In the genomic region with DNA sequence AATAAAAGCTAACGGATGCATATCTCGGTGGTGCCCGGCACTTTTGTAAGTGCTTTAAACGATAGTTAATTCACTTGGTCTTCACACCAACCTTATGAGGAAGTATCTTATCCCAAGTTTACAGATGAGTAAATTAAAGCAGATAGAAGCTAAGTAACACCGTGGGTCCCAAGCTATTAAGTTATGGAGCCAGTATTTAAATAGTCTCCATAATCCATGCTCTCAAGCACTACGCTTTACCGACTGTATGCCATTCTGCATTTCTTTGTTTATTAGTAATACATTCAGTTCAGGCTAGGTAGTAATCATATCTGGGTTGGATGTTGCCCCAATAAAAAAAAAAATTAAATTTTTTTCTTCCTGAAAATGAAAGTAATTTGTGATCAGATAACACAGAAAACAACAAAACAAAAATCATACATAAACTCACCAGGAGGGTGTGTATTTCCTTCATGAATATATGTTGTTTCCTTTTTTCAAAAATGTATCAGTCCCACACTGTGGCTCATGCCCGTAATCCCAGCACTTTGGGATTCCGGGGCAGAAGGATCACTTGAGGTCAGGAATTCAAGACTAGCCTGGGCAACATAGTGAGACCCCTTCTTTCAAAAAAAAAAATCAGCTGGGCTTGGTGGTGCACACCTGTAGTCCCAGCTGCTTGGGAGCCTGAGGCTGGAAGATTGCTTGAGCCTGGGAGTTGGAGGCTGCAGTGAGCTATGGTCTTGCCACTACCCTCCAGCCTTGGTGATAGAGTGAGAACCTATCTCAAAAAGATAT, we compare ENCODE assay signal across 1 cellular context.
TF ChIP-seq lines count a peak whose summit lies in the region.

No MANE protein-coding gene starts in this region.

TF ChIP-seq in GM12878, 131 proteins besides CTCF, POLR2A, EP300 and RAD21:
- TF ChIP-seq, protein P1, sequence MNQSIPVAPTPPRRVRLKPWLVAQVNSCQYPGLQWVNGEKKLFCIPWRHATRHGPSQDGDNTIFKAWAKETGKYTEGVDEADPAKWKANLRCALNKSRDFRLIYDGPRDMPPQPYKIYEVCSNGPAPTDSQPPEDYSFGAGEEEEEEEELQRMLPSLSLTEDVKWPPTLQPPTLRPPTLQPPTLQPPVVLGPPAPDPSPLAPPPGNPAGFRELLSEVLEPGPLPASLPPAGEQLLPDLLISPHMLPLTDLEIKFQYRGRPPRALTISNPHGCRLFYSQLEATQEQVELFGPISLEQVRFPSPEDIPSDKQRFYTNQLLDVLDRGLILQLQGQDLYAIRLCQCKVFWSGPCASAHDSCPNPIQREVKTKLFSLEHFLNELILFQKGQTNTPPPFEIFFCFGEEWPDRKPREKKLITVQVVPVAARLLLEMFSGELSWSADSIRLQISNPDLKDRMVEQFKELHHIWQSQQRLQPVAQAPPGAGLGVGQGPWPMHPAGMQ (IDR thresholded peaks at IDR 0.05; ENCODE audit: borderline replicate concordance) = no peak
- TF ChIP-seq, protein P2, sequence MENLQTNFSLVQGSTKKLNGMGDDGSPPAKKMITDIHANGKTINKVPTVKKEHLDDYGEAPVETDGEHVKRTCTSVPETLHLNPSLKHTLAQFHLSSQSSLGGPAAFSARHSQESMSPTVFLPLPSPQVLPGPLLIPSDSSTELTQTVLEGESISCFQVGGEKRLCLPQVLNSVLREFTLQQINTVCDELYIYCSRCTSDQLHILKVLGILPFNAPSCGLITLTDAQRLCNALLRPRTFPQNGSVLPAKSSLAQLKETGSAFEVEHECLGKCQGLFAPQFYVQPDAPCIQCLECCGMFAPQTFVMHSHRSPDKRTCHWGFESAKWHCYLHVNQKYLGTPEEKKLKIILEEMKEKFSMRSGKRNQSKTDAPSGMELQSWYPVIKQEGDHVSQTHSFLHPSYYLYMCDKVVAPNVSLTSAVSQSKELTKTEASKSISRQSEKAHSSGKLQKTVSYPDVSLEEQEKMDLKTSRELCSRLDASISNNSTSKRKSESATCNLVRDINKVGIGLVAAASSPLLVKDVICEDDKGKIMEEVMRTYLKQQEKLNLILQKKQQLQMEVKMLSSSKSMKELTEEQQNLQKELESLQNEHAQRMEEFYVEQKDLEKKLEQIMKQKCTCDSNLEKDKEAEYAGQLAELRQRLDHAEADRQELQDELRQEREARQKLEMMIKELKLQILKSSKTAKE (IDR thresholded peaks at IDR 0.05; ENCODE audit: low read depth, poor library complexity, severe bottlenecking) = no peak
- TF ChIP-seq POLR2AphosphoS2 (IDR thresholded peaks at IDR 0.05; ENCODE audit: low read depth, low read length) = no peak
- no peak for TF ChIP-seq HDAC6 (IDR thresholded peaks at IDR 0.05; ENCODE audit: unreplicated experiment)
- TF ChIP-seq NRF1 (conservative IDR thresholded peaks at IDR 0.05; ENCODE audit: low read depth, low read length) = no peak
- TF ChIP-seq TCF7 (IDR thresholded peaks at IDR 0.05; ENCODE audit: borderline replicate concordance) = no peak
- TF ChIP-seq SUZ12 (IDR thresholded peaks at IDR 0.05; ENCODE audit: unreplicated experiment) = no peak
- TF ChIP-seq, protein P3, sequence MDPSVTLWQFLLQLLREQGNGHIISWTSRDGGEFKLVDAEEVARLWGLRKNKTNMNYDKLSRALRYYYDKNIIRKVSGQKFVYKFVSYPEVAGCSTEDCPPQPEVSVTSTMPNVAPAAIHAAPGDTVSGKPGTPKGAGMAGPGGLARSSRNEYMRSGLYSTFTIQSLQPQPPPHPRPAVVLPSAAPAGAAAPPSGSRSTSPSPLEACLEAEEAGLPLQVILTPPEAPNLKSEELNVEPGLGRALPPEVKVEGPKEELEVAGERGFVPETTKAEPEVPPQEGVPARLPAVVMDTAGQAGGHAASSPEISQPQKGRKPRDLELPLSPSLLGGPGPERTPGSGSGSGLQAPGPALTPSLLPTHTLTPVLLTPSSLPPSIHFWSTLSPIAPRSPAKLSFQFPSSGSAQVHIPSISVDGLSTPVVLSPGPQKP (IDR thresholded peaks at IDR 0.05; ENCODE audit: low read depth, low read length) = no peak
- TF ChIP-seq BRCA1 (IDR thresholded peaks at IDR 0.05; ENCODE audit: low read depth, low read length) = no peak
- no peak for TF ChIP-seq SMC3 (IDR thresholded peaks at IDR 0.05; ENCODE audit: borderline replicate concordance, low read length)
- TF ChIP-seq EED (IDR thresholded peaks at IDR 0.05; ENCODE audit: low read depth) = no peak
- TF ChIP-seq PAX5 (IDR thresholded peaks at IDR 0.05; ENCODE audit: borderline replicate concordance, low read depth, low read length) = no peak
